ENCODE assay signal across 18 cellular contexts in genomic region chr22:35514366-35514765, GRCh38. TPM values are rescaled to one million over a fixed set of nuclear protein-coding genes. Genes with fewer than 3 reads are reported as not detected.
DNase-seq lines count a peak whose midpoint lies in the region; ATAC-seq and TF ChIP-seq lines count a peak whose summit lies in the region.
"Had no signal": no experiment of that assay in that cellular context is flagged by ENCODE, and none has a peak within 500 bp of the region (broad histone marks: within the 10 kb centered on the region; RNA-seq: fewer than 3 reads in every experiment).

No MANE protein-coding gene starts in this region.

- H3K79me2 ChIP-seq in Karpas-422 (ENCODE audit: low read length), result no peaks in the 10 kb centered on the region

- no peaks in the 10 kb centered on the region for H3K4me1 ChIP-seq in body of pancreas
- peaks cover 7% of the 10 kb centered on the region for H3K4me1 ChIP-seq in foreskin keratinocyte
- H3K4me1 ChIP-seq in SJCRH30, result no peaks in the 10 kb centered on the region
- no peaks in the 10 kb centered on the region for H3K4me1 ChIP-seq in Karpas-422 (ENCODE audit: low read length)
- H3K4me1 ChIP-seq: BE2C, HAP-1 had no signal

- no peaks in the 10 kb centered on the region for H3K9me3 ChIP-seq in body of pancreas
- H3K9me3 ChIP-seq in SJCRH30 (replicated peaks), result no peaks in the 10 kb centered on the region
- no peaks in the 10 kb centered on the region for H3K9me3 ChIP-seq in Karpas-422 (ENCODE audit: low read length)
- H3K9me3 ChIP-seq: BE2C, HAP-1 had no signal

- H3K4me2 ChIP-seq in Karpas-422 (ENCODE audit: low read depth, low read length, poor library complexity, severe bottlenecking), result no peak overlapping the region

- no peak for DNase-seq in body of pancreas
- DNase-seq in caudate nucleus (lab: John Stamatoyannopoulos, UW), result peak in 22 of 61 donors; percentile 18 to 92 (median 38)
- peak; percentile 52 to 63 for DNase-seq in foreskin keratinocyte
- no peak for DNase-seq in SJCRH30
- no peak for DNase-seq in activated CD8-positive, alpha-beta memory T cell treated with anti-CD3 and anti-CD28 coated beads, Interleukin-2, amount 50 U/mL, for 48 hours
- DNase-seq in Karpas-422, result no peak
- DNase-seq: ACHN; BE2C; C1 segment of cervical spinal cord; CD4-positive, CD25-positive, alpha-beta regulatory T cell; CD8-positive, alpha-beta memory T cell; COR-L47; DMS 273 treated with DMSO at 0.1 percent for 48 hours; GM23248 had no signal

- no peak overlapping the region for H3K9ac ChIP-seq in Karpas-422 (ENCODE audit: low read length)
- H3K9ac ChIP-seq: GM23248 had no signal

- H3K27me3 ChIP-seq in body of pancreas (no peaks in the 10 kb centered on the region), foreskin keratinocyte (peaks cover under 1% of the 10 kb centered on the region), SJCRH30 (no peaks in the 10 kb centered on the region), Karpas-422 (ENCODE audit: low read length) (0 out of 2 replicates have a peak, but pooled peaks cover 4% of the 10 kb centered on the region)
- H3K27me3 ChIP-seq: BE2C had no signal

- intact Hi-C loops in body of pancreas (cut with DNase I), result no loop called here

- H3K36me3 ChIP-seq in body of pancreas (replicated peaks in 1 of 2; ENCODE audit: insufficient read depth in 1 of 2, low read depth in 2 of 2), result no peaks in the 10 kb centered on the region
- no peaks in the 10 kb centered on the region for H3K36me3 ChIP-seq in SJCRH30
- no peaks in the 10 kb centered on the region for H3K36me3 ChIP-seq in Karpas-422 (ENCODE audit: insufficient read depth, low read length)
- H3K36me3 ChIP-seq: BE2C, HAP-1 had no signal

- ATAC-seq in body of pancreas, result peak; percentile 30
- peak; percentile 48 for ATAC-seq in foreskin keratinocyte
- ATAC-seq in HG02938 (IDR thresholded peaks at IDR 0.05; ENCODE audit: unreplicated experiment), result no peak

- TF ChIP-seq CTCF in body of pancreas (IDR thresholded peaks at IDR 0.05) (no peak), foreskin keratinocyte (conservative IDR thresholded peaks at IDR 0.05) (no peak)

- H3K27ac ChIP-seq in body of pancreas (no peak overlapping the region), caudate nucleus (ENCODE audit: low read depth, low read length) (peak overlapping the region; percentile 58), foreskin keratinocyte (no peak overlapping the region), SJCRH30 (no peak overlapping the region), Karpas-422 (ENCODE audit: low read length) (no peak overlapping the region)
- H3K27ac ChIP-seq: GM23248, HL-60 had no signal

- H3K4me3 ChIP-seq in body of pancreas (no peak overlapping the region), SJCRH30 (no peak overlapping the region), Karpas-422 (ENCODE audit: low read length) (no peak overlapping the region)
- H3K4me3 ChIP-seq: GM23248, HAP-1 had no signal

- 18 to 37% methylated on average over 2 of the region's 2 CpGs for WGBS in body of pancreas, 2 donors

- H3K9me2 ChIP-seq in Karpas-422 (replicated peaks; ENCODE audit: insufficient read depth, low read length), result no peaks in the 10 kb centered on the region

- no peak for TF ChIP-seq POLR2A in body of pancreas (IDR thresholded peaks at IDR 0.05)

- H2AFZ ChIP-seq in Karpas-422 (ENCODE audit: low read length), result no peak overlapping the region
- H2AFZ ChIP-seq: GM23248 had no signal

- H4K20me1 ChIP-seq in Karpas-422 (ENCODE audit: insufficient read depth, low read depth, low read length), result no peaks in the 10 kb centered on the region; the same call in 1 of the 2 replicates

RNA-seq across cellular contexts. Expression of gene RASD2, which starts 26.3 kb away (rescaled TPM):
- total RNA-seq in body of pancreas (1 to 10 TPM in 1 of 2 donors, under 1 TPM in 1; 0.26 to 3.6 TPM), foreskin keratinocyte (0.07 TPM in 2 replicates)
- polyA plus RNA-seq in foreskin keratinocyte, result 0.06 and 0.10 TPM in 2 replicates
- not detected in 2 replicates for total RNA-seq in SJCRH30 (2014; rRNA removed; shearing (Covaris generic))
- not detected in 2 replicates for total RNA-seq in Karpas-422 (2014; rRNA removed; shearing (Covaris generic); ENCODE audit: low replicate concordance)
- total RNA-seq: HT1080 had no signal
- polyA plus RNA-seq: CD8-positive, alpha-beta memory T cell had no signal

Comparison
In these comparisons a context has a peak if more than half of its experiments do, and no peak if none do; other contexts are left out.
1. DNase-seq: peak in foreskin keratinocyte (2 of 2); none in body of pancreas (0 of 4), SJCRH30 (0 of 2), activated CD8-positive, alpha-beta memory T cell treated with anti-CD3 and anti-CD28 coated beads, Interleukin-2, amount 50 U/mL, for 48 hours (single experiment) and Karpas-422 (single experiment).